Comparison of ENCODE assay signal across 8 cellular contexts in genomic region chr15:40054056-40054745, GRCh38. TPM values are rescaled to one million over a fixed set of nuclear protein-coding genes. Genes with fewer than 3 reads are reported as not detected.
DNase-seq lines count a peak whose midpoint lies in the region; ATAC-seq and TF ChIP-seq lines count a peak whose summit lies in the region.

No MANE protein-coding gene starts in this region.

- peaks cover 1% of the 10 kb centered on the region for H3K36me3 Mint-ChIP-seq in activated CD4-positive, alpha-beta memory T cell treated with anti-CD3 and anti-CD28 coated beads for 36 hours
- H3K36me3 Mint-ChIP-seq in activated CD4-positive, alpha-beta memory T cell treated with anti-CD3 and anti-CD28 coated beads, Interleukin-2, amount 10 ng/mL, durations not matched to agents 7 days and 5 days (ENCODE audit: low read depth) = peaks cover 6% of the 10 kb centered on the region

- WGBS in aorta, 2 donors = 86 to 93% methylated on average over 12 of the region's 12 CpGs

- H3K36me3 ChIP-seq in Peyer's patch = no peaks in the 10 kb centered on the region
- no peaks in the 10 kb centered on the region for H3K36me3 ChIP-seq in aorta (ENCODE audit: control insufficient read depth in 1 of 2, insufficient read depth in 2 of 2, low read length in 1 of 2)

- in situ Hi-C loops in ACHN (cut with HindIII; ENCODE audit: low pct_ligation_motif_present, low pct_unique_long_range_greater_than_20kb, low sequenced_read_pairs) = no loop called here

- H3K4me3 ChIP-seq in Peyer's patch (no peak overlapping the region), aorta (ENCODE audit: low read length in 2 of 2) (no peak overlapping the region)

- peak overlapping the region in 3 of 4 donors; percentile 61 to 92 (median 85) for H3K27ac ChIP-seq in Peyer's patch
- no peak overlapping the region for H3K27ac ChIP-seq in aorta (ENCODE audit: low read depth in 1 of 2, low read length in 2 of 2)

- no peak for TF ChIP-seq POLR2A in Peyer's patch (IDR thresholded peaks at IDR 0.05)

- peak; percentile 49 for DNase-seq in activated CD4-positive, alpha-beta memory T cell treated with anti-CD3 and anti-CD28 coated beads for 36 hours
- DNase-seq in activated CD4-positive, alpha-beta memory T cell treated with anti-CD3 and anti-CD28 coated beads, Interleukin-2, amount 10 ng/mL, durations not matched to agents 7 days and 5 days = no peak
- DNase-seq in Peyer's patch (peak in 2 of 3 donors; percentile 57 to 58), aorta (no peak), ACHN (no peak), left cardiac atrium (no peak)
- DNase-seq in stimulated activated CD8-positive, alpha-beta memory T cell treated with anti-CD3 and anti-CD28 coated beads, Interleukin-4, amount 100 ng/mL, for 48 hours = peak; percentile 74

- H3K4me3 Mint-ChIP-seq in activated CD4-positive, alpha-beta memory T cell treated with anti-CD3 and anti-CD28 coated beads for 36 hours = no peak overlapping the region
- H3K4me3 Mint-ChIP-seq in activated CD4-positive, alpha-beta memory T cell treated with anti-CD3 and anti-CD28 coated beads, Interleukin-2, amount 10 ng/mL, durations not matched to agents 7 days and 5 days = no peak overlapping the region

- CTCF ChIA-PET in activated CD4-positive, alpha-beta memory T cell treated with anti-CD3 and anti-CD28 coated beads for 36 hours (lab: Charles Lee) = interaction anchor here (0.7 to 2.3 kb wide), 6 partner anchors 8 to 266 kb away, joined by 3 to 5 read pairs (median 4); no protein-coding TSS in a partner anchor
- CTCF ChIA-PET in activated CD4-positive, alpha-beta memory T cell treated with anti-CD3 and anti-CD28 coated beads, Interleukin-2, amount 10 ng/mL, durations not matched to agents 7 days and 5 days (lab: Charles Lee) = interaction anchor here (1.0 to 2.4 kb wide), 3 partner anchors 9 to 220 kb away, joined by 3 to 17 read pairs (median 6); no protein-coding TSS in a partner anchor

- peak overlapping the region; percentile 52 for H3K27ac Mint-ChIP-seq in activated CD4-positive, alpha-beta memory T cell treated with anti-CD3 and anti-CD28 coated beads for 36 hours
- no peak overlapping the region for H3K27ac Mint-ChIP-seq in activated CD4-positive, alpha-beta memory T cell treated with anti-CD3 and anti-CD28 coated beads, Interleukin-2, amount 10 ng/mL, durations not matched to agents 7 days and 5 days

- H3K4me1 ChIP-seq in Peyer's patch (peaks cover 3 to 47% (median 43%) of the 10 kb centered on the region in 4 donors), aorta (ENCODE audit: control insufficient read depth in 1 of 2, insufficient read depth in 2 of 2, low read length in 2 of 2) (no peaks in the 10 kb centered on the region)

- POLR2A ChIA-PET in activated CD4-positive, alpha-beta memory T cell treated with anti-CD3 and anti-CD28 coated beads for 36 hours (lab: Charles Lee) = interaction anchor here (0.5 to 1.4 kb wide), 2 partner anchors 15 to 1474 kb away, joined by 3 read pairs; partner anchors contain the start of gene SRP14
- POLR2A ChIA-PET in activated CD4-positive, alpha-beta memory T cell treated with anti-CD3 and anti-CD28 coated beads, Interleukin-2, amount 10 ng/mL, durations not matched to agents 7 days and 5 days (lab: Charles Lee) = interaction anchor here (0.6 to 1.9 kb wide), 7 partner anchors 8 to 107 kb away, joined by 3 to 8 read pairs (median 4); partner anchors contain the start of gene BUB1B

- ATAC-seq in HG02798 (IDR thresholded peaks at IDR 0.05; ENCODE audit: poor library complexity, unreplicated experiment) (peak; percentile 63), aorta (ENCODE audit: low FRiP score) (no peak), left cardiac atrium (no peak)

- no peak for TF ChIP-seq CTCF in Peyer's patch (IDR thresholded peaks at IDR 0.05)

- intact Hi-C loops in activated CD4-positive, alpha-beta memory T cell treated with anti-CD3 and anti-CD28 coated beads for 36 hours (cut with micrococcal nuclease) = no loop called here
- intact Hi-C loops in aorta (cut with DNase I) = no loop called here
- intact Hi-C loops in left cardiac atrium (cut with DNase I) = no loop called here

- H3K27me3 ChIP-seq in Peyer's patch (no peaks in the 10 kb centered on the region), aorta (ENCODE audit: control insufficient read depth in 1 of 2, insufficient read depth in 2 of 2, low read length in 1 of 2) (no peaks in the 10 kb centered on the region)

- H3K9me3 ChIP-seq in Peyer's patch (no peaks in the 10 kb centered on the region), aorta (ENCODE audit: control insufficient read depth, low read length) (no peaks in the 10 kb centered on the region)

- H3K27me3 Mint-ChIP-seq in activated CD4-positive, alpha-beta memory T cell treated with anti-CD3 and anti-CD28 coated beads for 36 hours = no peaks in the 10 kb centered on the region
- no peaks in the 10 kb centered on the region for H3K27me3 Mint-ChIP-seq in activated CD4-positive, alpha-beta memory T cell treated with anti-CD3 and anti-CD28 coated beads, Interleukin-2, amount 10 ng/mL, durations not matched to agents 7 days and 5 days

- H3K4me1 Mint-ChIP-seq in activated CD4-positive, alpha-beta memory T cell treated with anti-CD3 and anti-CD28 coated beads for 36 hours (ENCODE audit: low read depth) = peaks cover 41% of the 10 kb centered on the region
- peaks cover 61% of the 10 kb centered on the region for H3K4me1 Mint-ChIP-seq in activated CD4-positive, alpha-beta memory T cell treated with anti-CD3 and anti-CD28 coated beads, Interleukin-2, amount 10 ng/mL, durations not matched to agents 7 days and 5 days

- no peaks in the 10 kb centered on the region for H3K9me3 Mint-ChIP-seq in activated CD4-positive, alpha-beta memory T cell treated with anti-CD3 and anti-CD28 coated beads for 36 hours
- H3K9me3 Mint-ChIP-seq in activated CD4-positive, alpha-beta memory T cell treated with anti-CD3 and anti-CD28 coated beads, Interleukin-2, amount 10 ng/mL, durations not matched to agents 7 days and 5 days = no peaks in the 10 kb centered on the region

RNA-seq across cellular contexts. Expression of gene SRP14, which starts 15.2 kb away (rescaled TPM):
- 100 to 1,000 TPM; 168 to 170 TPM for total RNA-seq in activated CD4-positive, alpha-beta memory T cell treated with anti-CD3 and anti-CD28 coated beads for 36 hours
- 100 to 1,000 TPM; 150 to 153 TPM for total RNA-seq in activated CD4-positive, alpha-beta memory T cell treated with anti-CD3 and anti-CD28 coated beads, Interleukin-2, amount 10 ng/mL, durations not matched to agents 7 days and 5 days
- total RNA-seq in Peyer's patch (100 to 1,000 TPM; 105 to 163 (median 146) TPM), aorta (100 to 1,000 TPM; 154 to 161 TPM), left cardiac atrium (100 to 1,000 TPM; 174 to 197 TPM)
- 100 to 1,000 TPM; 367 to 437 TPM for polyA plus RNA-seq in aorta

RNA-seq across cellular contexts. Expression of gene BMF, which starts 54.5 kb away (rescaled TPM):
- total RNA-seq in activated CD4-positive, alpha-beta memory T cell treated with anti-CD3 and anti-CD28 coated beads for 36 hours = 1 to 10 TPM; 6.9 to 7.3 TPM
- total RNA-seq in activated CD4-positive, alpha-beta memory T cell treated with anti-CD3 and anti-CD28 coated beads, Interleukin-2, amount 10 ng/mL, durations not matched to agents 7 days and 5 days = 10 to 100 TPM; 25.7 to 30.2 TPM
- 10 to 100 TPM; 13.5 to 98.2 (median 26.1) TPM for total RNA-seq in Peyer's patch
- 10 to 100 TPM in 1 of 2 donors, 1 to 10 TPM in 1; 6.0 to 17.3 TPM for total RNA-seq in aorta
- polyA plus RNA-seq in aorta = 1 to 10 TPM; 4.3 to 5.6 TPM
- total RNA-seq in left cardiac atrium = 1 to 10 TPM; 1.9 to 5.0 TPM

Comparison
In these comparisons a context has a peak if more than half of its experiments do, and no peak if none do; other contexts are left out.
1. DNase-seq: peak in activated CD4-positive, alpha-beta memory T cell treated with anti-CD3 and anti-CD28 coated beads for 36 hours (single experiment), Peyer's patch (2 of 3) and stimulated activated CD8-positive, alpha-beta memory T cell treated with anti-CD3 and anti-CD28 coated beads, Interleukin-4, amount 100 ng/mL, for 48 hours (single experiment); none in activated CD4-positive, alpha-beta memory T cell treated with anti-CD3 and anti-CD28 coated beads, Interleukin-2, amount 10 ng/mL, durations not matched to agents 7 days and 5 days (single experiment), aorta (0 of 2), ACHN (single experiment) and left cardiac atrium (single experiment).
2. H3K27ac ChIP-seq: peak in Peyer's patch (3 of 4); none in aorta (0 of 2).